Comparison of ENCODE assay signal across 10 cellular contexts in genomic region chr2:73359915-73360697, GRCh38. TPM values are rescaled to one million over a fixed set of nuclear protein-coding genes. Genes with fewer than 3 reads are reported as not detected.
DNase-seq lines count a peak whose midpoint lies in the region; ATAC-seq, FAIRE-seq and TF ChIP-seq lines count a peak whose summit lies in the region.
"Had no signal": no experiment of that assay in that cellular context is flagged by ENCODE, and none has a peak within 500 bp of the region (broad histone marks: within the 10 kb centered on the region; RNA-seq: fewer than 3 reads in every experiment).

No MANE protein-coding gene starts in this region.

- no peaks in the 10 kb centered on the region for H3K36me3 ChIP-seq in BE2C
- H3K36me3 ChIP-seq in GM23338 (ENCODE audit: insufficient read depth), result no peaks in the 10 kb centered on the region
- no peaks in the 10 kb centered on the region for H3K36me3 ChIP-seq in SU-DHL-6 (ENCODE audit: low read length)
- H3K36me3 ChIP-seq: transverse colon had no signal

- no peak overlapping the region for H3K9ac ChIP-seq in SU-DHL-6 (ENCODE audit: low read length)

- H3K4me2 ChIP-seq in GM23338 (no peak overlapping the region), SU-DHL-6 (ENCODE audit: low read depth, low read length, poor library complexity, severe bottlenecking) (no peak overlapping the region)

- no peaks in the 10 kb centered on the region for H3K36me3 Mint-ChIP-seq in GM23338 (ENCODE audit: low read depth)
- H3K36me3 Mint-ChIP-seq in activated T-cell treated with anti-CD3 and anti-CD28 coated beads, Interleukin-2, amount 50 U/mL, for 72 hours (ENCODE audit: insufficient read depth in 2 of 2), result no peaks in the 10 kb centered on the region

- H3K9me3 ChIP-seq in BE2C, result no peaks in the 10 kb centered on the region
- H3K9me3 ChIP-seq in SU-DHL-6 (ENCODE audit: insufficient read depth, low read length), result no peaks in the 10 kb centered on the region
- H3K9me3 ChIP-seq: transverse colon had no signal

- no peak overlapping the region for H2AFZ ChIP-seq in GM23338
- no peak overlapping the region for H2AFZ ChIP-seq in SU-DHL-6 (ENCODE audit: low read depth, low read length, severe bottlenecking)

- no peaks in the 10 kb centered on the region for H4K20me1 ChIP-seq in GM23338 (replicated peaks; ENCODE audit: insufficient read depth)
- H4K20me1 ChIP-seq in SU-DHL-6 (ENCODE audit: low read depth, low read length), result no peaks in the 10 kb centered on the region

- no peak overlapping the region for H3K4me3 Mint-ChIP-seq in GM23338
- no peak overlapping the region for H3K4me3 Mint-ChIP-seq in activated T-cell treated with anti-CD3 and anti-CD28 coated beads, Interleukin-2, amount 50 U/mL, for 72 hours

- TF ChIP-seq CTCF in BE2C (IDR thresholded peaks at IDR 0.05; ENCODE audit: low read depth, low read length) (peak; percentile 37), GM23338 (conservative IDR thresholded peaks at IDR 0.05; ENCODE audit: low read depth in 2 of 2) (peak; percentile 51 to 67), SU-DHL-6 (IDR thresholded peaks at IDR 0.05; ENCODE audit: insufficient read depth, low read length, poor library complexity, severe bottlenecking) (peak; percentile 25)

- peaks cover 2% of the 10 kb centered on the region for H3K27me3 Mint-ChIP-seq in GM23338 (ENCODE audit: insufficient read depth, low read depth, poor library complexity)
- H3K27me3 Mint-ChIP-seq in activated T-cell treated with anti-CD3 and anti-CD28 coated beads, Interleukin-2, amount 50 U/mL, for 72 hours (ENCODE audit: low read depth), result no peaks in the 10 kb centered on the region

- H3K9me2 ChIP-seq in GM23338 (ENCODE audit: insufficient read depth), result no peaks in the 10 kb centered on the region
- no peaks in the 10 kb centered on the region for H3K9me2 ChIP-seq in SU-DHL-6 (replicated peaks; ENCODE audit: insufficient read depth, low read length)

- no peak overlapping the region for H3K27ac Mint-ChIP-seq in GM23338
- no peak overlapping the region for H3K27ac Mint-ChIP-seq in activated T-cell treated with anti-CD3 and anti-CD28 coated beads, Interleukin-2, amount 50 U/mL, for 72 hours

- no peaks in the 10 kb centered on the region for H3K27me3 ChIP-seq in BE2C
- H3K27me3 ChIP-seq in GM23338 (ENCODE audit: insufficient read depth), result no peaks in the 10 kb centered on the region
- H3K27me3 ChIP-seq in SU-DHL-6 (ENCODE audit: low read length), result no peaks in the 10 kb centered on the region
- H3K27me3 ChIP-seq: transverse colon had no signal

- no peak for DNase-seq in BE2C
- peak; percentile 41 for DNase-seq in GM23338 (ENCODE audit: low spot score)
- no peak for DNase-seq in activated T-cell treated with anti-CD3 and anti-CD28 coated beads, Interleukin-2, amount 50 U/mL, for 72 hours
- no peak for DNase-seq in NCI-H187 treated with DMSO at 0.1 percent for 48 hours (lab: John Stamatoyannopoulos, UW)
- DNase-seq in activated CD4-positive, alpha-beta T cell treated with anti-CD3 and anti-CD28 coated beads, Interleukin-2, amount 50 U/mL, for 48 hours, result no peak
- DNase-seq: transverse colon had no signal

- H3K27ac ChIP-seq in GM23338 (ENCODE audit: low read depth), result no peak overlapping the region
- H3K27ac ChIP-seq in SU-DHL-6 (ENCODE audit: low read depth, low read length), result no peak overlapping the region
- H3K27ac ChIP-seq: transverse colon had no signal

- ATAC-seq in GM23338 (no peak), HG03159 (IDR thresholded peaks at IDR 0.05; ENCODE audit: unreplicated experiment) (no peak)
- ATAC-seq in activated T-cell treated with anti-CD3 and anti-CD28 coated beads, Interleukin-2, amount 50 U/mL, for 72 hours (replicated peaks in 1 of 2), result no peak
- ATAC-seq: esophagus mucosa had no signal

- no peaks in the 10 kb centered on the region for H3K9me3 Mint-ChIP-seq in GM23338
- H3K9me3 Mint-ChIP-seq in activated T-cell treated with anti-CD3 and anti-CD28 coated beads, Interleukin-2, amount 50 U/mL, for 72 hours, result no peaks in the 10 kb centered on the region

- FAIRE-seq in islet of Langerhans (lab: Jason Lieb, UNC), result peak; percentile 97

- H3K4me1 Mint-ChIP-seq in GM23338, result no peaks in the 10 kb centered on the region
- H3K4me1 Mint-ChIP-seq in activated T-cell treated with anti-CD3 and anti-CD28 coated beads, Interleukin-2, amount 50 U/mL, for 72 hours (ENCODE audit: low read depth), result no peaks in the 10 kb centered on the region

- H3K79me2 ChIP-seq in GM23338 (replicated peaks; ENCODE audit: insufficient read depth) (no peaks in the 10 kb centered on the region), SU-DHL-6 (ENCODE audit: insufficient read depth, low read length) (no peaks in the 10 kb centered on the region)

- no peak overlapping the region for H3K4me3 ChIP-seq in BE2C (ENCODE audit: low read depth, low read length)
- no peak overlapping the region for H3K4me3 ChIP-seq in GM23338
- no peak overlapping the region for H3K4me3 ChIP-seq in SU-DHL-6 (ENCODE audit: insufficient read depth, low read length, poor library complexity, severe bottlenecking)
- H3K4me3 ChIP-seq: transverse colon had no signal

- H3F3A ChIP-seq in GM23338 (replicated peaks; ENCODE audit: low read depth) (no peaks in the 10 kb centered on the region), SU-DHL-6 (ENCODE audit: insufficient read depth) (no peaks in the 10 kb centered on the region)

- H3K4me1 ChIP-seq in BE2C (no peaks in the 10 kb centered on the region), GM23338 (ENCODE audit: insufficient read depth) (no peaks in the 10 kb centered on the region)
- H3K4me1 ChIP-seq: transverse colon had no signal

TF ChIP-seq in GM23338, 12 proteins besides CTCF, POLR2A, EP300 and RAD21 (continues in another document):
- TF ChIP-seq JUNB (IDR thresholded peaks at IDR 0.05; ENCODE audit: unreplicated experiment), result no peak
- TF ChIP-seq NANOG (IDR thresholded peaks at IDR 0.05; ENCODE audit: borderline replicate concordance), result no peak
- TF ChIP-seq ZNF331 (CRISPR knock-in tag; IDR thresholded peaks at IDR 0.05; ENCODE audit: low read depth), result no peak
- TF ChIP-seq ZNF114 (CRISPR knock-in tag; IDR thresholded peaks at IDR 0.05), result no peak
- TF ChIP-seq EZH2 (IDR thresholded peaks at IDR 0.05; ENCODE audit: low read depth, unreplicated experiment), result no peak
- no peak for TF ChIP-seq STAT1 (IDR thresholded peaks at IDR 0.05; ENCODE audit: unreplicated experiment)
- TF ChIP-seq CREB1 (CRISPR knock-in tag; IDR thresholded peaks at IDR 0.05; ENCODE audit: low read depth), result no peak
- TF ChIP-seq, protein P1, sequence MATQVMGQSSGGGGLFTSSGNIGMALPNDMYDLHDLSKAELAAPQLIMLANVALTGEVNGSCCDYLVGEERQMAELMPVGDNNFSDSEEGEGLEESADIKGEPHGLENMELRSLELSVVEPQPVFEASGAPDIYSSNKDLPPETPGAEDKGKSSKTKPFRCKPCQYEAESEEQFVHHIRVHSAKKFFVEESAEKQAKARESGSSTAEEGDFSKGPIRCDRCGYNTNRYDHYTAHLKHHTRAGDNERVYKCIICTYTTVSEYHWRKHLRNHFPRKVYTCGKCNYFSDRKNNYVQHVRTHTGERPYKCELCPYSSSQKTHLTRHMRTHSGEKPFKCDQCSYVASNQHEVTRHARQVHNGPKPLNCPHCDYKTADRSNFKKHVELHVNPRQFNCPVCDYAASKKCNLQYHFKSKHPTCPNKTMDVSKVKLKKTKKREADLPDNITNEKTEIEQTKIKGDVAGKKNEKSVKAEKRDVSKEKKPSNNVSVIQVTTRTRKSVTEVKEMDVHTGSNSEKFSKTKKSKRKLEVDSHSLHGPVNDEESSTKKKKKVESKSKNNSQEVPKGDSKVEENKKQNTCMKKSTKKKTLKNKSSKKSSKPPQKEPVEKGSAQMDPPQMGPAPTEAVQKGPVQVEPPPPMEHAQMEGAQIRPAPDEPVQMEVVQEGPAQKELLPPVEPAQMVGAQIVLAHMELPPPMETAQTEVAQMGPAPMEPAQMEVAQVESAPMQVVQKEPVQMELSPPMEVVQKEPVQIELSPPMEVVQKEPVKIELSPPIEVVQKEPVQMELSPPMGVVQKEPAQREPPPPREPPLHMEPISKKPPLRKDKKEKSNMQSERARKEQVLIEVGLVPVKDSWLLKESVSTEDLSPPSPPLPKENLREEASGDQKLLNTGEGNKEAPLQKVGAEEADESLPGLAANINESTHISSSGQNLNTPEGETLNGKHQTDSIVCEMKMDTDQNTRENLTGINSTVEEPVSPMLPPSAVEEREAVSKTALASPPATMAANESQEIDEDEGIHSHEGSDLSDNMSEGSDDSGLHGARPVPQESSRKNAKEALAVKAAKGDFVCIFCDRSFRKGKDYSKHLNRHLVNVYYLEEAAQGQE (IDR thresholded peaks at IDR 0.05; ENCODE audit: unreplicated experiment), result no peak
- no peak for TF ChIP-seq POLR2AphosphoS5 (IDR thresholded peaks at IDR 0.05; ENCODE audit: low read depth)
- no peak for TF ChIP-seq EZH2phosphoT487 (IDR thresholded peaks at IDR 0.05; ENCODE audit: unreplicated experiment)

RNA-seq across cellular contexts. Expression of gene ALMS1, which starts 25.5 kb away (rescaled TPM):
- 10.1 TPM for polyA plus RNA-seq in BE2C (2012; ENCODE audit: insufficient read depth, insufficient read length, low read depth)
- total RNA-seq in GM23338 (2014; rRNA removed; shearing (Covaris generic)), result 65.7 and 66.8 TPM in 2 replicates
- 35.0 and 38.8 TPM in 2 replicates for polyA plus RNA-seq in GM23338 (2016; fragmentation: Nextera tagmentation; extraction: Ambion mirVana)
- 10 to 100 TPM; 13.0 to 16.5 TPM for total RNA-seq in activated T-cell treated with anti-CD3 and anti-CD28 coated beads, Interleukin-2, amount 50 U/mL, for 72 hours
